ENCODE assay signal across 12 cellular contexts in the genomic region with DNA sequence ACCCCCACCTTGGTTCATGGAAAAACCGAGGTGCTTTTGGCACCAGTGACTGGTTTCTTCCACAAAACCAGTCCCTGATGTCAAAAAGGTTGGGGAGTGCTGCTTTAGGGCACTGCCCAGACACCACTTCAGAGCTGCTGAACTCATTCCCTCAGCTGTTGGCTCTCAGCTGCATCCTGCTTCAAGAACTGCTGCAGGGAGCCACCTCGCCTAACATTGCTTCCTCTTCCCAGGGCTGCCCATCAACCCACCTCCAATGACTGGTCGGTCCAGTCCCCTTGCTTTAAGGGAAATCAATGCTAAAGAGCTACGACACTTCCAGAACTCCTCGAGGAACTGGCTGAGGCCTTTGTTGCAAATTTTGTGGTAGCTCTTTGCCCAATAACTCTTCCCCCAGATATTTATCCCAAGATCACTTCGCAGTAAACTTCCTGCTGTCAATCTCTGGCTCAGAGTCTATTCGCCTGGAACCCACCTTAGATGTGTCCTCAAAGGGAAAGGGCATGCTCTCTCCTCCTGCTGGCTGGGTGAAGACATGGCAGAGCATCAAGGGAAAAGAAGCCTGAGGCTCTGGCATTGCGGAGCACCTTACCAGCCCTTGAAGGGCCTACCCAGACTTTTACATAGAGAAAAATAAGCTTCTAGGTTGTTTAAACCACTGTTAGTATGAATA. TPM values are rescaled to one million over a fixed set of nuclear protein-coding genes. Genes with fewer than 3 reads are reported as not detected.
DNase-seq lines count a peak whose midpoint lies in the region; ATAC-seq, FAIRE-seq and TF ChIP-seq lines count a peak whose summit lies in the region.
"Had no signal": no experiment of that assay in that cellular context is flagged by ENCODE, and none has a peak within 500 bp of the region (broad histone marks: within the 10 kb centered on the region; RNA-seq: fewer than 3 reads in every experiment).

No MANE protein-coding gene starts in this region.

- TF ChIP-seq CTCF in A549 (IDR thresholded peaks at IDR 0.05) (no peak), OCI-LY1 (IDR thresholded peaks at IDR 0.05; ENCODE audit: low read length) (peak; percentile 33), epithelial cell of esophagus (IDR thresholded peaks at IDR 0.05; ENCODE audit: insufficient read depth, low read depth, low read length, missing control alignments) (peak; percentile 39), sigmoid colon (IDR thresholded peaks at IDR 0.05) (peak in 1 of 4 experiments; percentile 6)

- POLR2A ChIA-PET in A549 (lab: Yijun Ruan, JAX) = no interaction called here

- CTCF ChIA-PET in A549 (lab: Yijun Ruan, JAX) = interaction anchor here (0.6 to 2.3 kb wide), 8 partner anchors 9 to 283 kb away, joined by 3 to 6 read pairs (median 3); partner anchors contain the start of gene C1orf52

- no peak for FAIRE-seq in A549 (lab: Jason Lieb, UNC)
- FAIRE-seq: astrocyte had no signal

- no peak overlapping the region for H2AFZ ChIP-seq in OCI-LY1 (ENCODE audit: low read length)
- H2AFZ ChIP-seq: hepatocyte had no signal

- no peak overlapping the region for H3K9ac ChIP-seq in OCI-LY1 (ENCODE audit: low read length)

- TF ChIP-seq EP300 in A549 (IDR thresholded peaks at IDR 0.05) (no peak), sigmoid colon (IDR thresholded peaks at IDR 0.05) (no peak)

- H3K4me2 ChIP-seq in A549 = no peak overlapping the region
- no peak overlapping the region for H3K4me2 ChIP-seq in OCI-LY1 (ENCODE audit: low read length)
- H3K4me2 ChIP-seq: hepatocyte had no signal

- intact Hi-C loops in sigmoid colon (cut with DNase I) = no loop called here

- TF ChIP-seq RAD21 in A549 (conservative IDR thresholded peaks at IDR 0.05 in 1 of 2, IDR thresholded peaks at IDR 0.05 in 1 of 2) = peak in 1 of 2 experiments; percentile 18; a peak in 1 of 5 replicates

- H3K9me3 ChIP-seq in A549 (no peaks in the 10 kb centered on the region), OCI-LY1 (ENCODE audit: low read length) (no peaks in the 10 kb centered on the region), sigmoid colon (no peaks in the 10 kb centered on the region)

- peak in 1 of 2 experiments; percentile 17 for DNase-seq in A549 (ENCODE audit: low read depth in 1 of 2, low spot score in 1 of 2)
- DNase-seq in ELF-1 (ENCODE audit: low read depth, low spot score) = peak; percentile 67
- no peak for DNase-seq in epithelial cell of esophagus (ENCODE audit: low read depth)
- DNase-seq in NCI-H1092 (lab: John Stamatoyannopoulos, UW) = no peak
- no peak for DNase-seq in OCI-M2 (lab: John Stamatoyannopoulos, UW; ENCODE audit: unreplicated experiment)
- DNase-seq in sigmoid colon = no peak
- DNase-seq: activated CD4-positive, CD25-positive, alpha-beta regulatory T cell treated with anti-CD3 and anti-CD28 coated beads, Interleukin-2, amount 50 U/mL, for 72 hours; NCI-H446 treated with DMSO at 0.1 percent for 48 hours had no signal

- H4K20me1 ChIP-seq in OCI-LY1 (ENCODE audit: insufficient read depth, low read length) = no peaks in the 10 kb centered on the region

- ATAC-seq in A549 (peak; percentile 39 to 74; a peak in 4 of 6 replicates), HG02938 (IDR thresholded peaks at IDR 0.05; ENCODE audit: unreplicated experiment) (no peak)

- no peaks in the 10 kb centered on the region for H3K36me3 ChIP-seq in OCI-LY1 (ENCODE audit: insufficient read depth, low read length)
- no peaks in the 10 kb centered on the region for H3K36me3 ChIP-seq in sigmoid colon

- H3K27me3 ChIP-seq in OCI-LY1 (ENCODE audit: insufficient read depth, low read length) (no peaks in the 10 kb centered on the region), sigmoid colon (no peaks in the 10 kb centered on the region)
- H3K27me3 ChIP-seq: hepatocyte had no signal

- WGBS in A549 (ENCODE audit: missing lambda C conversion rate) = 78% methylated on average over 8 of the region's 8 CpGs
- 77 to 83% methylated on average over 8 of the region's 8 CpGs for WGBS in sigmoid colon, 2 donors

- H3F3A ChIP-seq in OCI-LY1 (ENCODE audit: insufficient read depth, low read length) = no peaks in the 10 kb centered on the region

- no peaks in the 10 kb centered on the region for H3K79me2 ChIP-seq in OCI-LY1 (ENCODE audit: insufficient read depth, low read length)
- H3K79me2 ChIP-seq: hepatocyte had no signal

- H3K27ac ChIP-seq in A549 (no peak overlapping the region), OCI-LY1 (ENCODE audit: low read depth, low read length, poor library complexity, severe bottlenecking) (no peak overlapping the region), sigmoid colon (peak overlapping the region in 2 of 4 donors; percentile 37 to 45)
- H3K27ac ChIP-seq: hepatocyte had no signal

- no peaks in the 10 kb centered on the region for H3K9me2 ChIP-seq in OCI-LY1 (ENCODE audit: low read depth, low read length)

- H3K4me3 ChIP-seq in A549 (no peak overlapping the region), OCI-LY1 (ENCODE audit: low read depth, low read length, poor library complexity, severe bottlenecking) (no peak overlapping the region), epithelial cell of esophagus (ENCODE audit: low read length) (no peak overlapping the region), sigmoid colon (no peak overlapping the region)
- H3K4me3 ChIP-seq: hepatocyte had no signal

- H3K4me1 ChIP-seq in A549 = no peaks in the 10 kb centered on the region
- no peaks in the 10 kb centered on the region for H3K4me1 ChIP-seq in OCI-LY1 (ENCODE audit: insufficient read depth, low read length, severe bottlenecking)
- H3K4me1 ChIP-seq in sigmoid colon = peaks cover 3 to 28% (median 13%) of the 10 kb centered on the region in 4 donors

- TF ChIP-seq POLR2A in A549 (IDR thresholded peaks at IDR 0.05; ENCODE audit: low read length) = no peak
- TF ChIP-seq POLR2A in sigmoid colon (IDR thresholded peaks at IDR 0.05) = no peak

TF ChIP-seq in A549, 52 proteins besides CTCF, POLR2A, EP300 and RAD21:
- TF ChIP-seq CBX8 (IDR thresholded peaks at IDR 0.05) (no peak), HMGXB4 (CRISPR knock-in tag; IDR thresholded peaks at IDR 0.05; ENCODE audit: borderline replicate concordance) (no peak), RFX5 (IDR thresholded peaks at IDR 0.05) (no peak), FOXS1 (CRISPR knock-in tag; IDR thresholded peaks at IDR 0.05) (no peak), NR3C1 (IDR thresholded peaks at IDR 0.05) (no peak), EHF (CRISPR knock-in tag; IDR thresholded peaks at IDR 0.05) (no peak), MAZ (IDR thresholded peaks at IDR 0.05; ENCODE audit: borderline replicate concordance, low read depth, low read length) (no peak)

RNA-seq across cellular contexts. Expression of gene C1orf52, which starts 29.0 kb away (rescaled TPM):
- polyA plus RNA-seq in A549 (2011; rRNA removed) (19.7 and 22.4 TPM in 2 replicates), A549 (2017; fragmentation: RNase III; extraction: RNeasy Plus Mini Kit Qiagen cat#74134 plus additional on column Dnase treatment) (12.2 to 14.8 TPM (median 12.3 TPM) in 3 replicates), sigmoid colon (10 to 100 TPM; 13.2 to 24.0 (median 13.4) TPM)
- polyA plus RNA-seq in A549 (2012; cell fraction: cytosol; rRNA removed) = 11.1 and 11.6 TPM in 2 replicates
- polyA plus RNA-seq in A549 (2012; cell fraction: nucleus; rRNA removed) = 10.3 and 13.7 TPM in 2 replicates
- 9.1 and 10.4 TPM in 2 replicates for polyA minus RNA-seq in A549 (2011; rRNA and poly(A)+ RNA removed)
- 10 to 100 TPM in 3 of 4 donors, 1 to 10 TPM in 1; 8.9 to 31.1 (median 19.4) TPM for total RNA-seq in sigmoid colon

RNA-seq across cellular contexts. Expression of gene SYDE2, which starts 29.6 kb away (rescaled TPM):
- 2.2 and 2.6 TPM in 2 replicates for polyA plus RNA-seq in A549 (2011; rRNA removed)
- polyA plus RNA-seq in A549 (2012; cell fraction: cytosol; rRNA removed) = 0.66 and 0.75 TPM in 2 replicates
- 0.56 and 0.72 TPM in 2 replicates for polyA plus RNA-seq in A549 (2012; cell fraction: nucleus; rRNA removed)
- 0.83 to 1.2 TPM (median 0.92 TPM) in 3 replicates for polyA plus RNA-seq in A549 (2017; fragmentation: RNase III; extraction: RNeasy Plus Mini Kit Qiagen cat#74134 plus additional on column Dnase treatment)
- polyA minus RNA-seq in A549 (2011; rRNA and poly(A)+ RNA removed) = 3.6 and 4.2 TPM in 2 replicates
- total RNA-seq in sigmoid colon = 10 to 100 TPM; 39.3 to 87.3 (median 54.6) TPM
- polyA plus RNA-seq in sigmoid colon = 1 to 10 TPM in 2 of 3 donors, under 1 TPM in 1; 0.46 to 2.4 (median 1.2) TPM

RNA-seq across cellular contexts. Expression of gene BCL10, which starts 46.0 kb away (rescaled TPM):
- polyA plus RNA-seq in A549 (2011; rRNA removed) (12.7 and 15.5 TPM in 2 replicates), A549 (2017; fragmentation: RNase III; extraction: RNeasy Plus Mini Kit Qiagen cat#74134 plus additional on column Dnase treatment) (8.4 to 9.8 TPM (median 8.9 TPM) in 3 replicates), sigmoid colon (10 to 100 TPM; 33.6 to 49.7 (median 40.8) TPM)
- 3.6 and 4.3 TPM in 2 replicates for polyA plus RNA-seq in A549 (2012; cell fraction: cytosol; rRNA removed)
- 2.3 and 2.9 TPM in 2 replicates for polyA plus RNA-seq in A549 (2012; cell fraction: nucleus; rRNA removed)
- 19.5 and 20.4 TPM in 2 replicates for polyA minus RNA-seq in A549 (2011; rRNA and poly(A)+ RNA removed)
- 10 to 100 TPM in 2 of 4 donors, 1 to 10 TPM in 2; 6.7 to 14.2 (median 9.7) TPM for total RNA-seq in sigmoid colon
